ENCODE assay signal across 8 cellular contexts in the genomic region with DNA sequence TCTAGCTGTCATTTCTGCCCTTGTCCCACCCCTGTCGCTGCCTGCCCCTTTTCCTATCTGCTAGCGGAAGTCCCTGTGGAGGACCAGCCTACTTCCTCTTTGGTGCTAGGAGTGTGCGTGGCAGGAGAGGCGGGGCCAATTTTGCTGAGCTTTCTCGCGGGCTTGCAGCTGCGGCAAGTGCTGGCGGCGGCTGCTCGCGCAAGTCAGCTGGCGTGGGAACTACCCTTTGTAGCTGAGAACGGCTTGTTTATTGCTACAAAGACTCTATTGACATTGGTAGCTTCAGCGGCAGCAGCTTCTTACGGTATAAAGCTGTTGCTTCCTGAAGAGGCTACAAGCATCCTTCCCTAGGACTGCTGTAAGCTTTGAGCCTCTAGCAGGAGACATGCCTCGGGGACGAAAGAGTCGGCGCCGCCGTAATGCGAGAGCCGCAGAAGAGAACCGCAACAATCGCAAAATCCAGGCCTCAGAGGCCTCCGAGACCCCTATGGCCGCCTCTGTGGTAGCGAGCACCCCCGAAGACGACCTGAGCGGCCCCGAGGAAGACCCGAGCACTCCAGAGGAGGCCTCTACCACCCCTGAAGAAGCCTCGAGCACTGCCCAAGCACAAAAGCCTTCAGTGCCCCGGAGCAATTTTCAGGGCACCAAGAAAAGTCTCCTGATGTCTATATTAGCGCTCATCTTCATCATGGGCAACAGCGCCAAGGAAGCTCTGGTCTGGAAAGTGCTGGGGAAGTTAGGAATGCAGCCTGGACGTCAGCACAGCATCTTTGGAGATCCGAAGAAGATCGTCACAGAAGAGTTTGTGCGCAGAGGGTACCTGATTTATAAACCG. TPM values are rescaled to one million over a fixed set of nuclear protein-coding genes. Genes with fewer than 3 reads are reported as not detected.
DNase-seq lines count a peak whose midpoint lies in the region; ATAC-seq and TF ChIP-seq lines count a peak whose summit lies in the region.

A gene with protein sequence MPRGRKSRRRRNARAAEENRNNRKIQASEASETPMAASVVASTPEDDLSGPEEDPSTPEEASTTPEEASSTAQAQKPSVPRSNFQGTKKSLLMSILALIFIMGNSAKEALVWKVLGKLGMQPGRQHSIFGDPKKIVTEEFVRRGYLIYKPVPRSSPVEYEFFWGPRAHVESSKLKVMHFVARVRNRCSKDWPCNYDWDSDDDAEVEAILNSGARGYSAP (plus strand): TSS at position 138 of the 835 bp plus-strand sequence. CDS start 248 bp downstream, at position 386.

- H3K4me1 Mint-ChIP-seq in activated CD8-positive, alpha-beta T cell treated with anti-CD3 and anti-CD28 coated beads for 36 hours (ENCODE audit: low read depth) = peaks cover 7% of the 10 kb centered on the region

- intact Hi-C loops in activated CD8-positive, alpha-beta T cell treated with anti-CD3 and anti-CD28 coated beads for 36 hours (cut with micrococcal nuclease) = no loop called here
- intact Hi-C loops in lower leg skin (cut with DNase I; ENCODE audit: low total_unique reads) = no loop called here

- H3K27me3 ChIP-seq in AG04450 (ENCODE audit: control insufficient read depth, insufficient read depth, low read length) = no peaks in the 10 kb centered on the region
- no peaks in the 10 kb centered on the region for H3K27me3 ChIP-seq in duodenal mucosa (ENCODE audit: control insufficient read depth in 1 of 2, insufficient read depth in 2 of 2, low read length in 2 of 2)

- H3K4me3 Mint-ChIP-seq in activated CD8-positive, alpha-beta T cell treated with anti-CD3 and anti-CD28 coated beads for 36 hours = peak within 1 kb of the TSS; percentile 96

- CTCF ChIA-PET in AG04450 (lab: Charles Lee) = interaction anchor here (1.1 kb wide), 1 partner anchor 265 kb away, joined by 3 read pairs; a partner anchor contains a TSS
- CTCF ChIA-PET in activated CD8-positive, alpha-beta T cell treated with anti-CD3 and anti-CD28 coated beads for 36 hours (lab: Charles Lee) = interaction anchor here (0.8 to 1.5 kb wide), 3 partner anchors 28 to 265 kb away, joined by 3 to 5 read pairs (median 3); a partner anchor contains a TSS

- H3K27ac Mint-ChIP-seq in activated CD8-positive, alpha-beta T cell treated with anti-CD3 and anti-CD28 coated beads for 36 hours = peak within 1 kb of the TSS; percentile 95

- POLR2A ChIA-PET in AG04450 (lab: Yijun Ruan, JAX) = interaction anchor here (0.7 to 1.5 kb wide), 2 partner anchors 37 to 265 kb away, joined by 3 to 13 read pairs; a partner anchor contains a TSS
- POLR2A ChIA-PET in activated CD8-positive, alpha-beta T cell treated with anti-CD3 and anti-CD28 coated beads for 36 hours (lab: Charles Lee) = interaction anchor here (0.5 to 1.3 kb wide), 2 partner anchors 37 to 887 kb away, joined by 3 to 8 read pairs; no protein-coding TSS in a partner anchor

- TF ChIP-seq CTCF in AG04450 (IDR thresholded peaks at IDR 0.05; ENCODE audit: low read depth, low read length) (no peak), lower leg skin (IDR thresholded peaks at IDR 0.05) (no peak)
- no peak for TF ChIP-seq CTCF in activated CD8-positive, alpha-beta T cell treated with anti-CD3 and anti-CD28 coated beads for 36 hours (IDR thresholded peaks at IDR 0.05)

- H3K9me3 ChIP-seq in AG04450 (ENCODE audit: control insufficient read depth, insufficient read depth, low read length) (no peaks in the 10 kb centered on the region), duodenal mucosa (ENCODE audit: control insufficient read depth in 1 of 2, low read length in 2 of 2) (no peaks in the 10 kb centered on the region)

- no peak for TF ChIP-seq POLR2A in lower leg skin (IDR thresholded peaks at IDR 0.05)

- DNase-seq in AG04450 (ENCODE audit: low read depth, low spot score) (peak; percentile 53), NCI-H82 (lab: John Stamatoyannopoulos, UW) (peak; percentile 90), lower leg skin (ENCODE audit: low spot score in 2 of 2) (peak; percentile 72 to 94)
- DNase-seq in activated CD8-positive, alpha-beta T cell treated with anti-CD3 and anti-CD28 coated beads for 36 hours = peak; percentile 85
- DNase-seq in stimulated activated CD4-positive, alpha-beta T cell treated with anti-CD3 and anti-CD28 coated beads, Interleukin-4, amount 100 ng/mL, for 4 hours = peak; percentile 67 to 78

- WGBS in lower leg skin, 2 donors = 2 to 53% methylated on average over 8 to 41 of the region's 42 CpGs

- no peaks in the 10 kb centered on the region for H3K9me3 Mint-ChIP-seq in activated CD8-positive, alpha-beta T cell treated with anti-CD3 and anti-CD28 coated beads for 36 hours

- H3K36me3 Mint-ChIP-seq in activated CD8-positive, alpha-beta T cell treated with anti-CD3 and anti-CD28 coated beads for 36 hours (ENCODE audit: low read depth) = no peaks in the 10 kb centered on the region

- H3K27ac ChIP-seq in AG04450 (ENCODE audit: low read depth, low read length) (peak within 1 kb of the TSS; percentile 89), duodenal mucosa (ENCODE audit: low read depth, low read length) (peak within 1 kb of the TSS; percentile 42)

- H3K27me3 Mint-ChIP-seq in activated CD8-positive, alpha-beta T cell treated with anti-CD3 and anti-CD28 coated beads for 36 hours = no peaks in the 10 kb centered on the region

- H3K4me1 ChIP-seq in duodenal mucosa (ENCODE audit: control insufficient read depth in 1 of 2, insufficient read depth in 2 of 2, low read length in 2 of 2) = peaks cover 0 to 5% of the 10 kb centered on the region in 2 donors

- H3K9ac ChIP-seq in duodenal mucosa (ENCODE audit: low read depth in 1 of 2, low read length in 2 of 2) = peak within 1 kb of the TSS; percentile 66

- H3K36me3 ChIP-seq in duodenal mucosa (ENCODE audit: control insufficient read depth in 1 of 2, insufficient read depth in 2 of 2, low read length in 2 of 2) = no peaks in the 10 kb centered on the region

- ATAC-seq in GM18870 (IDR thresholded peaks at IDR 0.05; ENCODE audit: unreplicated experiment) = peak; percentile 97
- peak; percentile 93 for ATAC-seq in HG03135 (IDR thresholded peaks at IDR 0.05; ENCODE audit: unreplicated experiment)
- ATAC-seq in activated CD8-positive, alpha-beta T cell treated with anti-CD3 and anti-CD28 coated beads for 36 hours = peak; percentile 96

- H3K4me3 ChIP-seq in AG04450 (ENCODE audit: low read depth, low read length) = peak within 1 kb of the TSS; percentile 70
- H3K4me3 ChIP-seq in duodenal mucosa (ENCODE audit: low read depth in 1 of 2, low read length in 2 of 2) = peak within 1 kb of the TSS; percentile 69 to 74
- peak within 1 kb of the TSS; percentile 36 for H3K4me3 ChIP-seq in lower leg skin (ENCODE audit: low read depth, poor library complexity, severe bottlenecking)

RNA-seq across cellular contexts. Expression of the gene that starts here (rescaled TPM):
- polyA plus RNA-seq in AG04450 (2011; rRNA removed) = 31.5 and 41.9 TPM in 2 replicates
- 12.9 and 14.7 TPM in 2 replicates for polyA minus RNA-seq in AG04450 (2011; rRNA and poly(A)+ RNA removed)
- 10 to 100 TPM; 16.4 to 17.0 TPM for total RNA-seq in activated CD8-positive, alpha-beta T cell treated with anti-CD3 and anti-CD28 coated beads for 36 hours
- total RNA-seq in lower leg skin = 10 to 100 TPM; 10.3 to 15.7 (median 11.7) TPM

Comparison
In these comparisons a context has a peak if more than half of its experiments do, and no peak if none do; other contexts are left out.
1. Peak in every context shown above with its lines: DNase-seq, ATAC-seq, H3K4me3 ChIP-seq and H3K27ac ChIP-seq.